In genomic region chr14:25049559-25050493, GRCh38 we compare ENCODE assay signal across 8 cellular contexts. TPM values are rescaled to one million over a fixed set of nuclear protein-coding genes. Genes with fewer than 3 reads are reported as not detected.
DNase-seq lines count a peak whose midpoint lies in the region; ATAC-seq and TF ChIP-seq lines count a peak whose summit lies in the region.

TSS of gene STXBP6 (minus strand) at chr14:25050147. CDS start at chr14:24974818, 75,329 bp downstream.

- H3K36me3 Mint-ChIP-seq in activated B cell treated with CpG ODN at 0.5 μM for 24 hours (ENCODE audit: low read depth), result no peaks in the 10 kb centered on the region

- H3K27me3 Mint-ChIP-seq in activated B cell treated with CpG ODN at 0.5 μM for 24 hours, result peaks cover 47% of the 10 kb centered on the region

- H3K36me3 ChIP-seq in BJ (ENCODE audit: control insufficient read depth, insufficient read depth, low read length), result no peaks in the 10 kb centered on the region
- H3K36me3 ChIP-seq in muscle layer of duodenum (ENCODE audit: control insufficient read depth in 1 of 2, insufficient read depth in 2 of 2, low read length in 2 of 2), result no peaks in the 10 kb centered on the region
- H3K36me3 ChIP-seq in upper lobe of right lung, result no peaks in the 10 kb centered on the region

- H3K27ac Mint-ChIP-seq in activated B cell treated with CpG ODN at 0.5 μM for 24 hours, result no peak within 1 kb of the TSS

- H3K4me3 ChIP-seq in BJ (ENCODE audit: low read depth, low read length) (peak within 1 kb of the TSS; percentile 66), fibroblast of the aortic adventitia (ENCODE audit: low read depth, low read length) (peak within 1 kb of the TSS; percentile 68), muscle layer of duodenum (ENCODE audit: low read depth in 1 of 2, low read length in 2 of 2) (peak within 1 kb of the TSS; percentile 73 to 82), upper lobe of right lung (peak within 1 kb of the TSS; percentile 62)

- peak; percentile 76 for ATAC-seq in GM18867 (IDR thresholded peaks at IDR 0.05; ENCODE audit: unreplicated experiment)
- no peak for ATAC-seq in activated B cell treated with CpG ODN at 0.5 μM for 24 hours (ENCODE audit: low read depth)
- peak; percentile 89 for ATAC-seq in upper lobe of right lung
- ATAC-seq in GM21737 (IDR thresholded peaks at IDR 0.05; ENCODE audit: unreplicated experiment), result no peak

- DNase-seq in BJ (ENCODE audit: low read depth) (no peak), M059J (ENCODE audit: low read depth) (peak; percentile 5), activated B cell treated with CpG ODN at 0.5 μM for 24 hours (no peak), fibroblast of the aortic adventitia (ENCODE audit: low read depth) (peak; percentile 48), upper lobe of right lung (peak; percentile 83)

- no peaks in the 10 kb centered on the region for H3K9me3 Mint-ChIP-seq in activated B cell treated with CpG ODN at 0.5 μM for 24 hours

- H3K4me3 Mint-ChIP-seq in activated B cell treated with CpG ODN at 0.5 μM for 24 hours, result peak within 1 kb of the TSS; percentile 64

- CTCF ChIA-PET in BJ (lab: Yijun Ruan, JAX) (interaction anchor here (0.7 to 2.7 kb wide), 7 partner anchors 9 to 232 kb away, joined by 3 to 11 read pairs (median 4); no protein-coding TSS in a partner anchor), activated B cell treated with CpG ODN at 0.5 μM for 24 hours (lab: Charles Lee) (no interaction called here)

- H3K27ac ChIP-seq in muscle layer of duodenum (ENCODE audit: low read length), result peak within 1 kb of the TSS; percentile 50
- H3K27ac ChIP-seq in upper lobe of right lung, result peak within 1 kb of the TSS; percentile 71

- H3K9me3 ChIP-seq in muscle layer of duodenum (ENCODE audit: control insufficient read depth in 1 of 2, low read length in 2 of 2) (no peaks in the 10 kb centered on the region), upper lobe of right lung (no peaks in the 10 kb centered on the region)

- peaks cover 13% of the 10 kb centered on the region for H3K4me1 Mint-ChIP-seq in activated B cell treated with CpG ODN at 0.5 μM for 24 hours

- POLR2A ChIA-PET in BJ (lab: Charles Lee) (no interaction called here), activated B cell treated with CpG ODN at 0.5 μM for 24 hours (lab: Charles Lee) (no interaction called here)

- H3K4me1 ChIP-seq in muscle layer of duodenum (ENCODE audit: control insufficient read depth in 1 of 2, insufficient read depth in 2 of 2, low read length in 2 of 2), result peaks cover 4 to 14% of the 10 kb centered on the region in 2 donors
- peaks cover 13% of the 10 kb centered on the region for H3K4me1 ChIP-seq in upper lobe of right lung

- TF ChIP-seq CTCF in BJ (IDR thresholded peaks at IDR 0.05; ENCODE audit: insufficient read depth, low read depth, low read length) (no peak), activated B cell treated with CpG ODN at 0.5 μM for 24 hours (IDR thresholded peaks at IDR 0.05) (no peak), fibroblast of the aortic adventitia (IDR thresholded peaks at IDR 0.05; ENCODE audit: insufficient read depth, low read length) (no peak), upper lobe of right lung (IDR thresholded peaks at IDR 0.05) (no peak)

- H3K27me3 ChIP-seq in BJ (ENCODE audit: control insufficient read depth, insufficient read depth, low read length) (no peaks in the 10 kb centered on the region), muscle layer of duodenum (ENCODE audit: low read depth, low read length) (no peaks in the 10 kb centered on the region), upper lobe of right lung (peaks cover 34% of the 10 kb centered on the region)

- intact Hi-C loops in activated B cell treated with CpG ODN at 0.5 μM for 24 hours (cut with micrococcal nuclease), result no loop called here
- intact Hi-C loops in upper lobe of right lung (cut with DNase I), result no loop called here

RNA-seq across cellular contexts. Expression of gene STXBP6, which starts in this region (rescaled TPM):
- polyA plus RNA-seq in BJ (2011; rRNA removed), result 12.1 and 16.8 TPM in 2 replicates
- polyA minus RNA-seq in BJ (2011; rRNA and poly(A)+ RNA removed), result 4.0 and 7.5 TPM in 2 replicates
- 0.42 TPM in 1 of 2 replicates, not detected in the other for total RNA-seq in M059J (2014; rRNA removed; shearing (Covaris generic))
- total RNA-seq in activated B cell treated with CpG ODN at 0.5 μM for 24 hours (0.22 TPM in 1 of 2 replicates, not detected in the other), fibroblast of the aortic adventitia (ENCODE audit: low replicate concordance) (0.27 and 2.7 TPM in 2 replicates), upper lobe of right lung (27.4 TPM)

Comparison
In these comparisons a context has a peak if more than half of its experiments do, and no peak if none do; other contexts are left out.
1. Peak in DNase-seq in M059J; RNA of the gene not detected or under 1 TPM.
2. DNase-seq: peak in fibroblast of the aortic adventitia (single experiment) and upper lobe of right lung (single experiment); none in BJ (single experiment) and activated B cell treated with CpG ODN at 0.5 μM for 24 hours (single experiment).
3. ATAC-seq: peak in GM18867 (single experiment) and upper lobe of right lung (single experiment); none in activated B cell treated with CpG ODN at 0.5 μM for 24 hours (single experiment) and GM21737 (single experiment).
4. Peak in every context shown above with its lines, with median percentiles within 50 percentile points of each other: H3K4me3 ChIP-seq.